Comparison of ENCODE assay signal across 16 cellular contexts in genomic region chr2:239017491-239018098, GRCh38.
DNase-seq lines count a peak whose midpoint lies in the region; FAIRE-seq and TF ChIP-seq lines count a peak whose summit lies in the region.
"Had no signal": no experiment of that assay in that cellular context is flagged by ENCODE, and none has a peak within 500 bp of the region (broad histone marks: within the 10 kb centered on the region; RNA-seq: fewer than 3 reads in every experiment).

No MANE protein-coding gene starts in this region.

- DNase-seq in GM12891 (ENCODE audit: insufficient read length, low spot score) (no peak), bronchial epithelial cell (ENCODE audit: low read depth) (no peak), mesenteric fat pad (ENCODE audit: low spot score) (peak; percentile 22), suprapubic skin (ENCODE audit: low spot score in 2 of 2) (peak; percentile 4 to 11), GM23248 (no peak), BE2C (no peak)
- no peak for DNase-seq in stimulated activated CD4-positive, alpha-beta T cell treated with anti-CD3 and anti-CD28 coated beads, Interleukin-4, amount 100 ng/mL, for 1 hour
- DNase-seq: C1 segment of cervical spinal cord; Caco-2; CD4-positive, CD25-positive, alpha-beta regulatory T cell; GOT3; HFFc6 had no signal

- H3K4me1 ChIP-seq in suprapubic skin (no peaks in the 10 kb centered on the region), GM23248 (ENCODE audit: insufficient read depth) (0 out of 2 replicates have a peak, but pooled peaks cover 4% of the 10 kb centered on the region), BE2C (no peaks in the 10 kb centered on the region)
- H3K4me1 ChIP-seq: Caco-2 had no signal

- no peak overlapping the region for H3K4me3 ChIP-seq in bronchial epithelial cell (ENCODE audit: low read depth, low read length)
- no peak overlapping the region for H3K4me3 ChIP-seq in suprapubic skin
- H3K4me3 ChIP-seq in GM23248 = no peak overlapping the region
- H3K4me3 ChIP-seq in BE2C (ENCODE audit: low read depth, low read length) = no peak overlapping the region

- H3K79me2 ChIP-seq in GM23248 (ENCODE audit: insufficient read depth) = no peaks in the 10 kb centered on the region

- H3K9me3 ChIP-seq in suprapubic skin = no peaks in the 10 kb centered on the region
- H3K9me3 ChIP-seq in GM23248 (ENCODE audit: low read depth) = no peaks in the 10 kb centered on the region
- no peaks in the 10 kb centered on the region for H3K9me3 ChIP-seq in BE2C
- H3K9me3 ChIP-seq: Caco-2 had no signal

- H3K27ac ChIP-seq in suprapubic skin (no peak overlapping the region), GM23248 (no peak overlapping the region)

- H3K9me2 ChIP-seq in GM23248 (ENCODE audit: insufficient read depth) = no peaks in the 10 kb centered on the region

- H3K9ac ChIP-seq in GM23248 = no peak overlapping the region

- TF ChIP-seq EP300 in suprapubic skin (IDR thresholded peaks at IDR 0.05) = no peak

- TF ChIP-seq CTCF in bronchial epithelial cell (IDR thresholded peaks at IDR 0.05; ENCODE audit: insufficient read depth, low read length, severe bottlenecking) = no peak
- no peak for TF ChIP-seq CTCF in suprapubic skin (IDR thresholded peaks at IDR 0.05)
- no peak for TF ChIP-seq CTCF in BE2C (IDR thresholded peaks at IDR 0.05; ENCODE audit: low read depth, low read length)

- no peak overlapping the region for H3K4me2 ChIP-seq in GM23248 (ENCODE audit: unreplicated experiment)

- no peaks in the 10 kb centered on the region for H4K20me1 ChIP-seq in GM23248 (ENCODE audit: insufficient read depth)

- in situ Hi-C loops in GM23248 (cut with MboI) = no loop called here

- WGBS in suprapubic skin = 88% methylated on average over 12 of the region's 12 CpGs
- 56 to 65% methylated on average over 12 of the region's 12 CpGs for WGBS in GM23248 (ENCODE audit: low coverage in 1 of 2, low lambda C conversion rate in 2 of 2, missing lambda C conversion rate in 2 of 2), 2 experiments

- H2AFZ ChIP-seq in GM23248 = no peak overlapping the region

- 0 out of 2 replicates have a peak, but pooled peaks cover 3% of the 10 kb centered on the region for H3F3A ChIP-seq in GM23248 (ENCODE audit: insufficient read depth)

- FAIRE-seq in GM12891 (lab: Jason Lieb, UNC) = peak; percentile 73
- FAIRE-seq in bronchial epithelial cell (lab: Jason Lieb, UNC) = peak; percentile 99
- FAIRE-seq: D721Med, G401.6, GM12892, GM18507 had no signal

- H3K27me3 ChIP-seq in bronchial epithelial cell (ENCODE audit: control insufficient read depth, insufficient read depth, low read length) (no peaks in the 10 kb centered on the region), suprapubic skin (peaks cover 35% of the 10 kb centered on the region), GM23248 (replicated peaks; ENCODE audit: insufficient read depth) (peaks cover 9% of the 10 kb centered on the region; the same call in 1 of the 2 replicates), BE2C (peaks cover 34% of the 10 kb centered on the region)

- no peak for TF ChIP-seq POLR2A in GM12891 (IDR thresholded peaks at IDR 0.05; ENCODE audit: low read depth, low read length)
- no peak for TF ChIP-seq POLR2A in suprapubic skin (IDR thresholded peaks at IDR 0.05)

- no peaks in the 10 kb centered on the region for H3K36me3 ChIP-seq in bronchial epithelial cell (ENCODE audit: control insufficient read depth, insufficient read depth, low read length)
- H3K36me3 ChIP-seq in suprapubic skin = no peaks in the 10 kb centered on the region
- no peaks in the 10 kb centered on the region for H3K36me3 ChIP-seq in GM23248 (ENCODE audit: low read depth)
- no peaks in the 10 kb centered on the region for H3K36me3 ChIP-seq in BE2C

TF ChIP-seq in GM12891, 5 proteins besides CTCF, POLR2A, EP300 and RAD21:
- TF ChIP-seq POLR2AphosphoS5 (IDR thresholded peaks at IDR 0.05; ENCODE audit: low read depth, low read length) (no peak), TAF1 (IDR thresholded peaks at IDR 0.05; ENCODE audit: low read depth, low read length) (no peak), PAX5 (IDR thresholded peaks at IDR 0.05; ENCODE audit: insufficient read depth, low read length, severe bottlenecking) (no peak), POU2F2 (IDR thresholded peaks at IDR 0.05; ENCODE audit: low read depth, low read length) (no peak), SPI1 (IDR thresholded peaks at IDR 0.05; ENCODE audit: low read depth, low read length) (no peak)

Comparison
In these comparisons a context has a peak if more than half of its experiments do, and no peak if none do; other contexts are left out.
1. DNase-seq: peak in mesenteric fat pad (single experiment) and suprapubic skin (2 of 2); none in GM12891 (single experiment), bronchial epithelial cell (single experiment), GM23248 (single experiment), stimulated activated CD4-positive, alpha-beta T cell treated with anti-CD3 and anti-CD28 coated beads, Interleukin-4, amount 100 ng/mL, for 1 hour (single experiment) and BE2C (single experiment).